22 cellular contexts compared by ENCODE assay signal in genomic region chr1:179001451-179001850, GRCh38.
"Had no signal": no experiment of that assay in that cellular context is flagged by ENCODE, and none has a peak within 500 bp of the region (broad histone marks: within the 10 kb centered on the region; RNA-seq: fewer than 3 reads in every experiment).

No MANE protein-coding gene starts in this region.

- ATAC-seq: lower lobe of right lung; right lobe of liver; stimulated activated effector memory CD8-positive, alpha-beta T cell treated with anti-CD3 and anti-CD28 coated beads, Interleukin-12 subunit alpha, Interleukin-12 subunit beta, amount 100 ng/mL, for 72 hours; upper lobe of right lung had no signal

- H3K27me3 ChIP-seq: hepatocyte, right lobe of liver, tibial nerve, upper lobe of right lung, vagina had no signal

- H3K4me1 ChIP-seq: psoas muscle, vagina had no signal

- DNase-seq: dermis blood vessel endothelial cell; erythroblast; foreskin melanocyte; head of caudate nucleus; kidney; left cardiac atrium; left ventricle myocardium inferior; lower lobe of right lung; naive B cell; psoas muscle; retina; right lobe of liver; stimulated activated CD4-positive, alpha-beta T cell treated with anti-CD3 and anti-CD28 coated beads, Interleukin-4, amount 100 ng/mL, for 1 hour; stimulated activated CD8-positive, alpha-beta memory T cell treated with anti-CD3 and anti-CD28 coated beads, Interleukin-4, amount 100 ng/mL, for 48 hours; upper lobe of right lung had no signal

- H3K9me3 Mint-ChIP-seq: memory B cell; stimulated activated effector memory CD8-positive, alpha-beta T cell treated with anti-CD3 and anti-CD28 coated beads, Interleukin-12 subunit alpha, Interleukin-12 subunit beta, amount 100 ng/mL, for 72 hours; stimulated activated naive CD8-positive, alpha-beta T cell treated with anti-CD3 and anti-CD28 coated beads, Interleukin-15, Interleukin-2, amounts not matched to agents 100 ng/mL and 50 ng/mL, for 24 hours had no signal

- H3K36me3 ChIP-seq: left ventricle myocardium inferior, lower lobe of right lung, right lobe of liver, tibial nerve, upper lobe of right lung, vagina had no signal

- H3K4me3 ChIP-seq: hepatocyte, left ventricle myocardium inferior, lower lobe of right lung, psoas muscle, right lobe of liver, tibial nerve, upper lobe of right lung, vagina had no signal

- H3K4me3 Mint-ChIP-seq: memory B cell; nephron; stimulated activated effector memory CD8-positive, alpha-beta T cell treated with anti-CD3 and anti-CD28 coated beads, Interleukin-12 subunit alpha, Interleukin-12 subunit beta, amount 100 ng/mL, for 72 hours; stimulated activated naive CD8-positive, alpha-beta T cell treated with anti-CD3 and anti-CD28 coated beads, Interleukin-15, Interleukin-2, amounts not matched to agents 100 ng/mL and 50 ng/mL, for 24 hours had no signal

- H3K27ac Mint-ChIP-seq: memory B cell; stimulated activated naive CD8-positive, alpha-beta T cell treated with anti-CD3 and anti-CD28 coated beads, Interleukin-15, Interleukin-2, amounts not matched to agents 100 ng/mL and 50 ng/mL, for 24 hours had no signal

- H3K4me2 ChIP-seq: hepatocyte had no signal

- H3K79me2 ChIP-seq: hepatocyte had no signal

- H3K27ac ChIP-seq: hepatocyte, left ventricle myocardium inferior, lower lobe of right lung, psoas muscle, upper lobe of right lung, vagina had no signal

- H3K36me3 Mint-ChIP-seq: memory B cell; naive B cell; stimulated activated effector memory CD8-positive, alpha-beta T cell treated with anti-CD3 and anti-CD28 coated beads, Interleukin-12 subunit alpha, Interleukin-12 subunit beta, amount 100 ng/mL, for 72 hours had no signal

- H3K27me3 Mint-ChIP-seq: memory B cell; naive B cell; stimulated activated naive CD8-positive, alpha-beta T cell treated with anti-CD3 and anti-CD28 coated beads, Interleukin-15, Interleukin-2, amounts not matched to agents 100 ng/mL and 50 ng/mL, for 24 hours had no signal

- H3K9me3 ChIP-seq: lower lobe of right lung, psoas muscle, right lobe of liver, upper lobe of right lung, vagina had no signal
